ENCODE assay signal across 1 cellular context in genomic region chr2:45279356-45279755, GRCh38.
TF ChIP-seq lines count a peak whose summit lies in the region.

No MANE protein-coding gene starts in this region.

TF ChIP-seq in SK-N-SH, 30 proteins besides CTCF, POLR2A, EP300 and RAD21 (continued from another document):
- TF ChIP-seq ZBTB33 (IDR thresholded peaks at IDR 0.05; ENCODE audit: borderline replicate concordance, low read depth): no peak
- no peak for TF ChIP-seq TCF12 (IDR thresholded peaks at IDR 0.05)
- no peak for TF ChIP-seq RFX5 (IDR thresholded peaks at IDR 0.05; ENCODE audit: low read length)
- TF ChIP-seq MXI1 (IDR thresholded peaks at IDR 0.05; ENCODE audit: low read depth, low read length): no peak
- no peak for TF ChIP-seq GATA2 (CRISPR knock-in tag; IDR thresholded peaks at IDR 0.05)
- no peak for TF ChIP-seq FOXJ3 (CRISPR knock-in tag; IDR thresholded peaks at IDR 0.05)
- no peak for TF ChIP-seq USF1 (IDR thresholded peaks at IDR 0.05; ENCODE audit: borderline replicate concordance, low read depth)
- TF ChIP-seq REST (IDR thresholded peaks at IDR 0.05; ENCODE audit: low read depth, low read length): no peak
- TF ChIP-seq FOXM1 (IDR thresholded peaks at IDR 0.05; ENCODE audit: low read depth): no peak
TF ChIP-seq in SK-N-SH: peak in this region for 0.
